ENCODE assay signal across 12 cellular contexts in the genomic region with DNA sequence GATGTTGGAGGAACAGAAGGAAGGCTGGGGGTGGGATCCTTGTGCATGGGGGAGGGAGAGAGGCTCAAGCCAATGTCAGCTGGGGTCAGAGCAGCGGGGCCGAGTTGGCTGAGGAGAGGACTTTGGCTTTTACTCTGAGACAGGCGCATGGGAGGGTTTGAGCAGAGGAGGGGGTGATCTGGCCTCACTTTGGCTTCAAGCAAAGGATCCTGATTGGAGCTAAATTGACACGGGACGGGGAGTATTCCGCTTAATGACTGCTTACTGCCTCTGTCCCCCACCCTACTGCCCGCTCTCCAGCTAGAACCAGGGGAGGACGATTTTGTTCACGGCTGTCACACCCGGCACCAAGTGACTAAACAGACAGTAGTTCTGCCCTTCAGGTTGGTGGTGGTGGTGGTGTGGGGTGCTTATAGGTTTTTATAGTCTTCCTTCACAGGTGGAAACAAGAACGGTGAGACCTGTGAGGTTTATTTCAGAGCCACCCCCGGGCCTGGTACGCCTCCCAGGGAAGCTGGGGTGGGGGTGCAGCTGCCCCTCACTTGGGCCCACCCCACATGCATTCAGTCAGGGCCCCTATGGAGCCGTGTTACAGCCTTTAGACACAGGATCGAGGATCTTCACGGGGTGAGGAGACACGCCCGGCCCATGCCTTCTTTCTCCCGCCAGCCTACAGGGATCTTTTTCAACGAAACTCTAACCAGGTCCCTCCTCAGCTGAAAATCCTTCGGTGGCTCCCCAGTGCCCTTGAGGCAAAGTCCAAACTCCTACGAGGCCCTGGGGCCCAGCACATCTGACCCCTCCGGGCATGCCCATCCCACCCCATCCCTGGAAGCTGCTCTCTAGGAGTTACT. TPM values are rescaled to one million over a fixed set of nuclear protein-coding genes. Genes with fewer than 3 reads are reported as not detected.
A peak's percentile ranks its signal among the peaks of the same experiment; 100 is the strongest.
DNase-seq lines count a peak whose midpoint lies in the region; ATAC-seq, FAIRE-seq and TF ChIP-seq lines count a peak whose summit lies in the region.
"Had no signal": no experiment of that assay in that cellular context is flagged by ENCODE, and none has a peak within 500 bp of the region (broad histone marks: within the 10 kb centered on the region; RNA-seq: fewer than 3 reads in every experiment).

No MANE protein-coding gene starts in this region.

- H2BK5ac ChIP-seq in H9 (ENCODE audit: insufficient read length, low read length) = no peak overlapping the region

- TF ChIP-seq CTCF in H9 (conservative IDR thresholded peaks at IDR 0.05) (no peak), astrocyte (IDR thresholded peaks at IDR 0.05; ENCODE audit: insufficient read depth, low read depth, low read length) (no peak), natural killer cell (IDR thresholded peaks at IDR 0.05) (no peak), testis (IDR thresholded peaks at IDR 0.05) (no peak)

- H3K27ac ChIP-seq in CD4-positive, CD25-positive, alpha-beta regulatory T cell (ENCODE audit: insufficient read depth, low read length, poor library complexity, severe bottlenecking) = no peak overlapping the region
- H3K27ac ChIP-seq in H9 (ENCODE audit: insufficient read length, low read depth, low read length) = no peak overlapping the region
- no peak overlapping the region for H3K27ac ChIP-seq in astrocyte (ENCODE audit: low read depth, low read length)
- no peak overlapping the region for H3K27ac ChIP-seq in testis

- H2BK12ac ChIP-seq in H9 (ENCODE audit: insufficient read length, low read depth, low read length) = no peak overlapping the region

- peak overlapping the region in 1 of 3 donors; percentile 52 for H3K27ac Mint-ChIP-seq in CD4-positive, CD25-positive, alpha-beta regulatory T cell
- H3K27ac Mint-ChIP-seq in H9 (no peak overlapping the region; a peak in 1 of 7 replicates), astrocyte (ENCODE audit: unreplicated experiment) (no peak overlapping the region), natural killer cell (peak overlapping the region in 1 of 2 donors; percentile 80)

- no peak for TF ChIP-seq POLR2A in testis (IDR thresholded peaks at IDR 0.05)

- no peak overlapping the region for H2AFZ ChIP-seq in H9 (ENCODE audit: low read length)
- no peak overlapping the region for H2AFZ ChIP-seq in astrocyte (ENCODE audit: low read depth, low read length)

- H3K79me1 ChIP-seq in H9 (ENCODE audit: insufficient read depth, low read depth, low read length, poor library complexity, severe bottlenecking) = no peaks in the 10 kb centered on the region

- H3K14ac ChIP-seq in H9 (ENCODE audit: insufficient read depth, low read length) = no peak overlapping the region

- H3K18ac ChIP-seq in H9 (ENCODE audit: insufficient read length, low read depth, low read length) = peak overlapping the region; percentile 6

- H4K8ac ChIP-seq in H9 (replicated peaks; ENCODE audit: insufficient read length, low read depth, low read length) = no peak overlapping the region

- no peak overlapping the region for H3K56ac ChIP-seq in H9 (ENCODE audit: insufficient read length, low read depth, low read length)

- H3K4me1 ChIP-seq in CD4-positive, CD25-positive, alpha-beta regulatory T cell (ENCODE audit: control insufficient read depth, insufficient read depth, low read length, poor library complexity, severe bottlenecking) = peaks cover 24% of the 10 kb centered on the region
- H3K4me1 ChIP-seq in H9 (ENCODE audit: insufficient read depth, low read length) = peaks cover 13% of the 10 kb centered on the region
- H3K4me1 ChIP-seq in astrocyte (ENCODE audit: insufficient read depth, low read length) = peaks cover 34% of the 10 kb centered on the region
- H3K4me1 ChIP-seq in testis = peaks cover 19% of the 10 kb centered on the region

- H3K79me2 ChIP-seq in H9 (ENCODE audit: insufficient read depth, low read length) (no peaks in the 10 kb centered on the region; the same call in 1 of the 2 replicates), astrocyte (ENCODE audit: insufficient read depth, low read length) (peaks cover 36% of the 10 kb centered on the region)

- H3K4me3 ChIP-seq in CD4-positive, CD25-positive, alpha-beta regulatory T cell (ENCODE audit: low read depth, low read length) = no peak overlapping the region
- H3K4me3 ChIP-seq in astrocyte (ENCODE audit: insufficient read depth, low read depth, low read length) = no peak overlapping the region
- no peak overlapping the region for H3K4me3 ChIP-seq in testis

- FAIRE-seq in astrocyte (lab: Jason Lieb, UNC) = no peak
- FAIRE-seq: islet of Langerhans had no signal

- H3K9me3 ChIP-seq in CD4-positive, CD25-positive, alpha-beta regulatory T cell (ENCODE audit: control insufficient read depth in 2 of 2, low read length in 2 of 2) = no peaks in the 10 kb centered on the region
- no peaks in the 10 kb centered on the region for H3K9me3 ChIP-seq in H9 (ENCODE audit: control insufficient read depth, low read depth, low read length)
- H3K9me3 ChIP-seq in astrocyte (ENCODE audit: insufficient read depth, low read depth, low read length) = no peaks in the 10 kb centered on the region
- no peaks in the 10 kb centered on the region for H3K9me3 ChIP-seq in testis

- H3K27me3 ChIP-seq in CD4-positive, CD25-positive, alpha-beta regulatory T cell (ENCODE audit: control insufficient read depth, insufficient read depth, low read length) = no peaks in the 10 kb centered on the region
- H3K27me3 ChIP-seq in H9 (ENCODE audit: insufficient read depth, low read length) (peaks cover 2% of the 10 kb centered on the region; the same call in 1 of the 2 replicates), astrocyte (ENCODE audit: insufficient read depth, low read length) (peaks cover 6% of the 10 kb centered on the region), testis (no peaks in the 10 kb centered on the region)

- no peak overlapping the region for H4K5ac ChIP-seq in H9 (ENCODE audit: insufficient read length, low read depth, low read length)

- no peak for ATAC-seq in CD4-positive, CD25-positive, alpha-beta regulatory T cell (ENCODE audit: low read depth in 2 of 2)
- no peak for ATAC-seq in natural killer cell

- H2BK15ac ChIP-seq in H9 (ENCODE audit: low read depth, low read length) = no peak overlapping the region

- no peak overlapping the region for H3T11ph ChIP-seq in H9 (ENCODE audit: low read length)

- peaks cover 15% of the 10 kb centered on the region for H3K23me2 ChIP-seq in H9 (ENCODE audit: insufficient read length, low read depth, low read length, poor library complexity, severe bottlenecking)

- H2AK5ac ChIP-seq in H9 (ENCODE audit: insufficient read length, low read length) = no peak overlapping the region

- no peak for DNase-seq in CD4-positive, CD25-positive, alpha-beta regulatory T cell
- DNase-seq in H9 (no peak), astrocyte (ENCODE audit: low read depth) (no peak), natural killer cell (no peak), testis (no peak), NOMO-1 (lab: John Stamatoyannopoulos, UW; ENCODE audit: unreplicated experiment in 2 of 2) (no peak), DMS79 treated with DMSO at 0.1 percent for 48 hours (lab: John Stamatoyannopoulos, UW) (no peak), SHP77 treated with DMSO at 0.1 percent for 48 hours (lab: John Stamatoyannopoulos, UW) (no peak)
- DNase-seq: central memory CD4-positive, alpha-beta T cell; HCEC 1CT; NCI-H187 treated with DMSO at 0.1 percent for 48 hours had no signal

- H2BK120ac ChIP-seq in H9 (ENCODE audit: low read depth, low read length, poor library complexity, severe bottlenecking) = no peak overlapping the region

- H4K20me1 ChIP-seq in H9 (ENCODE audit: control insufficient read depth, insufficient read depth, insufficient read length) = no peaks in the 10 kb centered on the region
- peaks cover 36% of the 10 kb centered on the region for H4K20me1 ChIP-seq in astrocyte (ENCODE audit: insufficient read depth, low read length)

- H3K9ac ChIP-seq in H9 (ENCODE audit: extremely low read depth, insufficient read length, low read length) (no peak overlapping the region), astrocyte (ENCODE audit: low read length) (no peak overlapping the region)

- WGBS in H9 (ENCODE audit: extremely low coverage, insufficient read length, low lambda C conversion rate) = no CpG with 5 or more reads among the region's 23 CpGs
- 64 to 77% methylated on average over 20 to 23 of the region's 23 CpGs for WGBS in testis, 2 donors

- peaks cover 0 to 35% (median 10%) of the 10 kb centered on the region in 4 donors for H3K4me1 Mint-ChIP-seq in CD4-positive, CD25-positive, alpha-beta regulatory T cell
- peaks cover 62 to 73% of the 10 kb centered on the region in 2 experiments for H3K4me1 Mint-ChIP-seq in H9
- H3K4me1 Mint-ChIP-seq in astrocyte (ENCODE audit: low read depth, unreplicated experiment) = peaks cover 17% of the 10 kb centered on the region
- H3K4me1 Mint-ChIP-seq in natural killer cell = peaks cover 5 to 37% of the 10 kb centered on the region in 2 donors

- peak overlapping the region; percentile 2 to 81 (median 54) for H3K4me3 Mint-ChIP-seq in CD4-positive, CD25-positive, alpha-beta regulatory T cell
- H3K4me3 Mint-ChIP-seq in H9 (peak overlapping the region; percentile 57 to 74), astrocyte (ENCODE audit: unreplicated experiment) (peak overlapping the region; percentile 75), natural killer cell (peak overlapping the region; percentile 67)

- no peaks in the 10 kb centered on the region for H3K36me3 ChIP-seq in CD4-positive, CD25-positive, alpha-beta regulatory T cell (ENCODE audit: control insufficient read depth, insufficient read depth, low read length)
- H3K36me3 ChIP-seq in astrocyte (ENCODE audit: insufficient read depth, low read length) (no peaks in the 10 kb centered on the region), testis (ENCODE audit: low read depth, missing control alignments) (no peaks in the 10 kb centered on the region)

- no peaks in the 10 kb centered on the region for H3K9me3 Mint-ChIP-seq in CD4-positive, CD25-positive, alpha-beta regulatory T cell
- H3K9me3 Mint-ChIP-seq in H9 (peaks cover 0 to 2% of the 10 kb centered on the region in 2 experiments; a peak in 1 of 5 replicates), astrocyte (ENCODE audit: unreplicated experiment) (no peaks in the 10 kb centered on the region), natural killer cell (no peaks in the 10 kb centered on the region)

- peaks cover 23% of the 10 kb centered on the region for H3K27me3 Mint-ChIP-seq in CD4-positive, CD25-positive, alpha-beta regulatory T cell
- H3K27me3 Mint-ChIP-seq in H9 (ENCODE audit: low read depth) = peaks cover 39% of the 10 kb centered on the region
- peaks cover 16% of the 10 kb centered on the region for H3K27me3 Mint-ChIP-seq in astrocyte (ENCODE audit: low read depth, unreplicated experiment)
- H3K27me3 Mint-ChIP-seq in natural killer cell (ENCODE audit: low read depth in 2 of 2) = peaks cover 0 to 5% of the 10 kb centered on the region in 2 donors

- no peak overlapping the region for H3K23ac ChIP-seq in H9 (ENCODE audit: insufficient read length, low read depth, low read length)

- no peak overlapping the region for H3K4ac ChIP-seq in H9 (ENCODE audit: low read depth, low read length)

- no peak overlapping the region for H4K91ac ChIP-seq in H9 (ENCODE audit: insufficient read length, low read depth, low read length)

- peak overlapping the region; percentile 35 for H3K4me2 ChIP-seq in H9 (ENCODE audit: insufficient read depth, insufficient read length, low read length)
- H3K4me2 ChIP-seq in astrocyte (ENCODE audit: low read length) = no peak overlapping the region

- H3K36me3 Mint-ChIP-seq in CD4-positive, CD25-positive, alpha-beta regulatory T cell = no peaks in the 10 kb centered on the region
- H3K36me3 Mint-ChIP-seq in H9 (ENCODE audit: insufficient read depth in 1 of 3, low read depth in 3 of 3) = peaks cover 6 to 19% (median 13%) of the 10 kb centered on the region in 3 experiments; a peak in 6 of 7 replicates
- H3K36me3 Mint-ChIP-seq in astrocyte (ENCODE audit: low read depth, unreplicated experiment) = peaks cover 4% of the 10 kb centered on the region
- no peaks in the 10 kb centered on the region for H3K36me3 Mint-ChIP-seq in natural killer cell

- H2BK20ac ChIP-seq in H9 (ENCODE audit: low read depth, low read length, poor library complexity, severe bottlenecking) = no peak overlapping the region

- intact Hi-C loops in natural killer cell (cut with micrococcal nuclease) = no loop called here
- intact Hi-C loops in testis (cut with DNase I; ENCODE audit: low total_unique reads) = loop anchor here (5.0 kb wide), 1 partner anchor 91 kb away; no protein-coding TSS in a partner anchor

RNA-seq across cellular contexts. Expression of a gene that starts 1.3 kb away (rescaled TPM):
- 1.4 TPM for total RNA-seq in CD4-positive, CD25-positive, alpha-beta regulatory T cell
- polyA plus RNA-seq in CD4-positive, CD25-positive, alpha-beta regulatory T cell = under 1 TPM in 1 of 4 donors, not detected in 3; 0.34 TPM
- total RNA-seq in H9 (2021) (6.4 and 7.0 TPM in 2 replicates), astrocyte (9.1 and 9.5 TPM in 2 replicates), natural killer cell (1 to 10 TPM; 1.5 to 2.4 (median 2.1) TPM), testis (1 to 10 TPM; 7.0 to 7.6 TPM)
- polyA plus RNA-seq in testis (ENCODE audit: insufficient read depth, low read depth, low replicate concordance) = 4.0 TPM

RNA-seq across cellular contexts. Expression of a gene that starts 45.2 kb away (rescaled TPM):
- 132 TPM for total RNA-seq in CD4-positive, CD25-positive, alpha-beta regulatory T cell
- polyA plus RNA-seq in CD4-positive, CD25-positive, alpha-beta regulatory T cell = 100 to 1,000 TPM; 134 to 147 (median 146) TPM
- total RNA-seq in H9 (2021) (73.4 and 75.5 TPM in 2 replicates), astrocyte (59.4 and 62.7 TPM in 2 replicates), natural killer cell (100 to 1,000 TPM in 2 of 3 donors, 10 to 100 TPM in 1; 92.3 to 108 (median 100) TPM), testis (100 to 1,000 TPM; 472 to 531 TPM)
- polyA plus RNA-seq in testis (ENCODE audit: insufficient read depth, low read depth, low replicate concordance) = 479 TPM
